1 cellular context compared by ENCODE assay signal in the genomic region with DNA sequence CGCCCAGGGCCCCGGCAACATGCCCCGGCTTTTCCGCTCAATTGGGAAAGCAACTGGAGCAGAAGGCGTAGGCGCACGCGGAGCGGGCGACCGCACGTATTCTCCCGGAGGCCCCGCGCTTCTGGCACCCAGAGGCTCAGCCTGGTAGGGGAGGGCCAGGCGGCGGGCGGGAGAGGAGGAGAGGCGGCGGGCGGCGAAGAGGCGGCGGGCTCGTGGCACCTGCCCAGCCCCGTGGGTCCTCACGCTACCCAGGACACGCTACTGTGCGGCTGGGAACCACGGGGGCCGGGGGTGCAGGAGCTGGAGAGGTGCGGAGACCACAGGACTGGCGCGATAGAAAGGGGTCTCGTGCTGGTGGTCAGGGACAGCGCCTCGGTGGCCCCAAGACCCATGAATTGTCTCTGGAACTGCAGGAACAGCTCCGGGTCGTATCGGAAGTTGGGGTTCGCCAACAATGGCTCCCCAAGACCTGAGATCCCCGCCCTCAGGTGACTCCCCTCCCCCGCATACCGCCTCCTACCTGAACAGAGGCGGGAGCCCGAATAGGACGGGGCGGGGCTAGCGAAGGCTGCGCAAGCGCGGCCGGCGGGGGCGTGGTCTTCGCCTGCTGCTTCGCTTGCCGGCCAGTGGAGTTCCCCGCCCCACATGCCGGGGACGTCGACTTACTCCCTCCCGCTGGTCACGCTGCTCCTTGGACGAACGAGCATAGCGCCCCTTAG.
A peak's percentile ranks its signal among the peaks of the same experiment; 100 is the strongest.
TF ChIP-seq lines count a peak whose summit lies in the region.

A gene (minus strand): TSS at position 549 of the 719 bp plus-strand sequence.

TF ChIP-seq in K562, 482 proteins besides CTCF, POLR2A, EP300 and RAD21 (continued from another document and continues in another):
- TF ChIP-seq, protein P1, sequence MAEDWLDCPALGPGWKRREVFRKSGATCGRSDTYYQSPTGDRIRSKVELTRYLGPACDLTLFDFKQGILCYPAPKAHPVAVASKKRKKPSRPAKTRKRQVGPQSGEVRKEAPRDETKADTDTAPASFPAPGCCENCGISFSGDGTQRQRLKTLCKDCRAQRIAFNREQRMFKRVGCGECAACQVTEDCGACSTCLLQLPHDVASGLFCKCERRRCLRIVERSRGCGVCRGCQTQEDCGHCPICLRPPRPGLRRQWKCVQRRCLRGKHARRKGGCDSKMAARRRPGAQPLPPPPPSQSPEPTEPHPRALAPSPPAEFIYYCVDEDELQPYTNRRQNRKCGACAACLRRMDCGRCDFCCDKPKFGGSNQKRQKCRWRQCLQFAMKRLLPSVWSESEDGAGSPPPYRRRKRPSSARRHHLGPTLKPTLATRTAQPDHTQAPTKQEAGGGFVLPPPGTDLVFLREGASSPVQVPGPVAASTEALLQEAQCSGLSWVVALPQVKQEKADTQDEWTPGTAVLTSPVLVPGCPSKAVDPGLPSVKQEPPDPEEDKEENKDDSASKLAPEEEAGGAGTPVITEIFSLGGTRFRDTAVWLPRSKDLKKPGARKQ (CRISPR knock-in tag; IDR thresholded peaks at IDR 0.05): no peak
- TF ChIP-seq ESRRA (IDR thresholded peaks at IDR 0.05; ENCODE audit: borderline replicate concordance, low read depth): peak; percentile 39; the same call in 1 of the 2 replicates
- TF ChIP-seq, protein P2, sequence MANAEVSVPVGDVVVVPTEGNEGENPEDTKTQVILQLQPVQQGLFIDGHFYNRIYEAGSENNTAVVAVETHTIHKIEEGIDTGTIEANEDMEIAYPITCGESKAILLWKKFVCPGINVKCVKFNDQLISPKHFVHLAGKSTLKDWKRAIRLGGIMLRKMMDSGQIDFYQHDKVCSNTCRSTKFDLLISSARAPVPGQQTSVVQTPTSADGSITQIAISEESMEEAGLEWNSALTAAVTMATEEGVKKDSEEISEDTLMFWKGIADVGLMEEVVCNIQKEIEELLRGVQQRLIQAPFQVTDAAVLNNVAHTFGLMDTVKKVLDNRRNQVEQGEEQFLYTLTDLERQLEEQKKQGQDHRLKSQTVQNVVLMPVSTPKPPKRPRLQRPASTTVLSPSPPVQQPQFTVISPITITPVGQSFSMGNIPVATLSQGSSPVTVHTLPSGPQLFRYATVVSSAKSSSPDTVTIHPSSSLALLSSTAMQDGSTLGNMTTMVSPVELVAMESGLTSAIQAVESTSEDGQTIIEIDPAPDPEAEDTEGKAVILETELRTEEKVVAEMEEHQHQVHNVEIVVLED (CRISPR knock-in tag; IDR thresholded peaks at IDR 0.05): peak; percentile 81
- peak; percentile 28; the same call in 1 of the 2 replicates for TF ChIP-seq ZNF24 (IDR thresholded peaks at IDR 0.05)
- no peak for TF ChIP-seq TCF7 (IDR thresholded peaks at IDR 0.05; ENCODE audit: borderline replicate concordance)
- TF ChIP-seq NONO (IDR thresholded peaks at IDR 0.05; ENCODE audit: low read depth in 2 of 2, low read length in 1 of 2): no peak
- TF ChIP-seq, protein P3, sequence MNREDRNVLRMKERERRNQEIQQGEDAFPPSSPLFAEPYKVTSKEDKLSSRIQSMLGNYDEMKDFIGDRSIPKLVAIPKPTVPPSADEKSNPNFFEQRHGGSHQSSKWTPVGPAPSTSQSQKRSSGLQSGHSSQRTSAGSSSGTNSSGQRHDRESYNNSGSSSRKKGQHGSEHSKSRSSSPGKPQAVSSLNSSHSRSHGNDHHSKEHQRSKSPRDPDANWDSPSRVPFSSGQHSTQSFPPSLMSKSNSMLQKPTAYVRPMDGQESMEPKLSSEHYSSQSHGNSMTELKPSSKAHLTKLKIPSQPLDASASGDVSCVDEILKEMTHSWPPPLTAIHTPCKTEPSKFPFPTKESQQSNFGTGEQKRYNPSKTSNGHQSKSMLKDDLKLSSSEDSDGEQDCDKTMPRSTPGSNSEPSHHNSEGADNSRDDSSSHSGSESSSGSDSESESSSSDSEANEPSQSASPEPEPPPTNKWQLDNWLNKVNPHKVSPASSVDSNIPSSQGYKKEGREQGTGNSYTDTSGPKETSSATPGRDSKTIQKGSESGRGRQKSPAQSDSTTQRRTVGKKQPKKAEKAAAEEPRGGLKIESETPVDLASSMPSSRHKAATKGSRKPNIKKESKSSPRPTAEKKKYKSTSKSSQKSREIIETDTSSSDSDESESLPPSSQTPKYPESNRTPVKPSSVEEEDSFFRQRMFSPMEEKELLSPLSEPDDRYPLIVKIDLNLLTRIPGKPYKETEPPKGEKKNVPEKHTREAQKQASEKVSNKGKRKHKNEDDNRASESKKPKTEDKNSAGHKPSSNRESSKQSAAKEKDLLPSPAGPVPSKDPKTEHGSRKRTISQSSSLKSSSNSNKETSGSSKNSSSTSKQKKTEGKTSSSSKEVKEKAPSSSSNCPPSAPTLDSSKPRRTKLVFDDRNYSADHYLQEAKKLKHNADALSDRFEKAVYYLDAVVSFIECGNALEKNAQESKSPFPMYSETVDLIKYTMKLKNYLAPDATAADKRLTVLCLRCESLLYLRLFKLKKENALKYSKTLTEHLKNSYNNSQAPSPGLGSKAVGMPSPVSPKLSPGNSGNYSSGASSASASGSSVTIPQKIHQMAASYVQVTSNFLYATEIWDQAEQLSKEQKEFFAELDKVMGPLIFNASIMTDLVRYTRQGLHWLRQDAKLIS (CRISPR knock-in tag; IDR thresholded peaks at IDR 0.05): peak; percentile 42; the same call in 1 of the 2 replicates
- TF ChIP-seq, protein P4, sequence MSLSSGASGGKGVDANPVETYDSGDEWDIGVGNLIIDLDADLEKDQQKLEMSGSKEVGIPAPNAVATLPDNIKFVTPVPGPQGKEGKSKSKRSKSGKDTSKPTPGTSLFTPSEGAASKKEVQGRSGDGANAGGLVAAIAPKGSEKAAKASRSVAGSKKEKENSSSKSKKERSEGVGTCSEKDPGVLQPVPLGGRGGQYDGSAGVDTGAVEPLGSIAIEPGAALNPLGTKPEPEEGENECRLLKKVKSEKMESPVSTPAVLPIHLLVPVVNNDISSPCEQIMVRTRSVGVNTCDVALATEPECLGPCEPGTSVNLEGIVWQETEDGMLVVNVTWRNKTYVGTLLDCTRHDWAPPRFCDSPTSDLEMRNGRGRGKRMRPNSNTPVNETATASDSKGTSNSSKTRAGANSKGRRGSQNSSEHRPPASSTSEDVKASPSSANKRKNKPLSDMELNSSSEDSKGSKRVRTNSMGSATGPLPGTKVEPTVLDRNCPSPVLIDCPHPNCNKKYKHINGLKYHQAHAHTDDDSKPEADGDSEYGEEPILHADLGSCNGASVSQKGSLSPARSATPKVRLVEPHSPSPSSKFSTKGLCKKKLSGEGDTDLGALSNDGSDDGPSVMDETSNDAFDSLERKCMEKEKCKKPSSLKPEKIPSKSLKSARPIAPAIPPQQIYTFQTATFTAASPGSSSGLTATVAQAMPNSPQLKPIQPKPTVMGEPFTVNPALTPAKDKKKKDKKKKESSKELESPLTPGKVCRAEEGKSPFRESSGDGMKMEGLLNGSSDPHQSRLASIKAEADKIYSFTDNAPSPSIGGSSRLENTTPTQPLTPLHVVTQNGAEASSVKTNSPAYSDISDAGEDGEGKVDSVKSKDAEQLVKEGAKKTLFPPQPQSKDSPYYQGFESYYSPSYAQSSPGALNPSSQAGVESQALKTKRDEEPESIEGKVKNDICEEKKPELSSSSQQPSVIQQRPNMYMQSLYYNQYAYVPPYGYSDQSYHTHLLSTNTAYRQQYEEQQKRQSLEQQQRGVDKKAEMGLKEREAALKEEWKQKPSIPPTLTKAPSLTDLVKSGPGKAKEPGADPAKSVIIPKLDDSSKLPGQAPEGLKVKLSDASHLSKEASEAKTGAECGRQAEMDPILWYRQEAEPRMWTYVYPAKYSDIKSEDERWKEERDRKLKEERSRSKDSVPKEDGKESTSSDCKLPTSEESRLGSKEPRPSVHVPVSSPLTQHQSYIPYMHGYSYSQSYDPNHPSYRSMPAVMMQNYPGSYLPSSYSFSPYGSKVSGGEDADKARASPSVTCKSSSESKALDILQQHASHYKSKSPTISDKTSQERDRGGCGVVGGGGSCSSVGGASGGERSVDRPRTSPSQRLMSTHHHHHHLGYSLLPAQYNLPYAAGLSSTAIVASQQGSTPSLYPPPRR (CRISPR knock-in tag; IDR thresholded peaks at IDR 0.05; ENCODE audit: borderline replicate concordance): 0 out of 2 replicates have a peak, but pooled peaks have one; percentile 64
- TF ChIP-seq TEAD1 (CRISPR knock-in tag; IDR thresholded peaks at IDR 0.05): peak; percentile 61 to 97; a peak in 3 of 4 replicates
- peak; percentile 84 for TF ChIP-seq CTBP1 (IDR thresholded peaks at IDR 0.05; ENCODE audit: borderline replicate concordance)
- no peak for TF ChIP-seq ARNT (IDR thresholded peaks at IDR 0.05)
- peak; percentile 35 to 79; a peak in 2 of 4 replicates for TF ChIP-seq SIN3A (IDR thresholded peaks at IDR 0.05; ENCODE audit: borderline replicate concordance in 2 of 2, control insufficient read depth in 1 of 2, low read depth in 2 of 2, low read length in 2 of 2)
- TF ChIP-seq ZNF133 (CRISPR knock-in tag; IDR thresholded peaks at IDR 0.05): no peak
- TF ChIP-seq ASH1L (IDR thresholded peaks at IDR 0.05; ENCODE audit: borderline replicate concordance, low read depth, partially characterized antibody): no peak
- no peak for TF ChIP-seq MBD2 (IDR thresholded peaks at IDR 0.05; ENCODE audit: borderline replicate concordance, low read depth)
- TF ChIP-seq, protein P5, sequence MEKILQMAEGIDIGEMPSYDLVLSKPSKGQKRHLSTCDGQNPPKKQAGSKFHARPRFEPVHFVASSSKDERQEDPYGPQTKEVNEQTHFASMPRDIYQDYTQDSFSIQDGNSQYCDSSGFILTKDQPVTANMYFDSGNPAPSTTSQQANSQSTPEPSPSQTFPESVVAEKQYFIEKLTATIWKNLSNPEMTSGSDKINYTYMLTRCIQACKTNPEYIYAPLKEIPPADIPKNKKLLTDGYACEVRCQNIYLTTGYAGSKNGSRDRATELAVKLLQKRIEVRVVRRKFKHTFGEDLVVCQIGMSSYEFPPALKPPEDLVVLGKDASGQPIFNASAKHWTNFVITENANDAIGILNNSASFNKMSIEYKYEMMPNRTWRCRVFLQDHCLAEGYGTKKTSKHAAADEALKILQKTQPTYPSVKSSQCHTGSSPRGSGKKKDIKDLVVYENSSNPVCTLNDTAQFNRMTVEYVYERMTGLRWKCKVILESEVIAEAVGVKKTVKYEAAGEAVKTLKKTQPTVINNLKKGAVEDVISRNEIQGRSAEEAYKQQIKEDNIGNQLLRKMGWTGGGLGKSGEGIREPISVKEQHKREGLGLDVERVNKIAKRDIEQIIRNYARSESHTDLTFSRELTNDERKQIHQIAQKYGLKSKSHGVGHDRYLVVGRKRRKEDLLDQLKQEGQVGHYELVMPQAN (IDR thresholded peaks at IDR 0.05; ENCODE audit: borderline replicate concordance): no peak
- peak; percentile 61 for TF ChIP-seq SETDB1 (IDR thresholded peaks at IDR 0.05; ENCODE audit: low read length)
- TF ChIP-seq ZNF561 (CRISPR knock-in tag; conservative IDR thresholded peaks at IDR 0.05): no peak
- TF ChIP-seq, protein P6, sequence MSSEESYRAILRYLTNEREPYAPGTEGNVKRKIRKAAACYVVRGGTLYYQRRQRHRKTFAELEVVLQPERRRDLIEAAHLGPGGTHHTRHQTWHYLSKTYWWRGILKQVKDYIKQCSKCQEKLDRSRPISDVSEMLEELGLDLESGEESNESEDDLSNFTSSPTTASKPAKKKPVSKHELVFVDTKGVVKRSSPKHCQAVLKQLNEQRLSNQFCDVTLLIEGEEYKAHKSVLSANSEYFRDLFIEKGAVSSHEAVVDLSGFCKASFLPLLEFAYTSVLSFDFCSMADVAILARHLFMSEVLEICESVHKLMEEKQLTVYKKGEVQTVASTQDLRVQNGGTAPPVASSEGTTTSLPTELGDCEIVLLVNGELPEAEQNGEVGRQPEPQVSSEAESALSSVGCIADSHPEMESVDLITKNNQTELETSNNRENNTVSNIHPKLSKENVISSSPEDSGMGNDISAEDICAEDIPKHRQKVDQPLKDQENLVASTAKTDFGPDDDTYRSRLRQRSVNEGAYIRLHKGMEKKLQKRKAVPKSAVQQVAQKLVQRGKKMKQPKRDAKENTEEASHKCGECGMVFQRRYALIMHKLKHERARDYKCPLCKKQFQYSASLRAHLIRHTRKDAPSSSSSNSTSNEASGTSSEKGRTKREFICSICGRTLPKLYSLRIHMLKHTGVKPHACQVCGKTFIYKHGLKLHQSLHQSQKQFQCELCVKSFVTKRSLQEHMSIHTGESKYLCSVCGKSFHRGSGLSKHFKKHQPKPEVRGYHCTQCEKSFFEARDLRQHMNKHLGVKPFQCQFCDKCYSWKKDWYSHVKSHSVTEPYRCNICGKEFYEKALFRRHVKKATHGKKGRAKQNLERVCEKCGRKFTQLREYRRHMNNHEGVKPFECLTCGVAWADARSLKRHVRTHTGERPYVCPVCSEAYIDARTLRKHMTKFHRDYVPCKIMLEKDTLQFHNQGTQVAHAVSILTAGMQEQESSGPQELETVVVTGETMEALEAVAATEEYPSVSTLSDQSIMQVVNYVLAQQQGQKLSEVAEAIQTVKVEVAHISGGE (CRISPR knock-in tag; IDR thresholded peaks at IDR 0.05): peak in 1 of 3 experiments; percentile 65; a peak in 1 of 6 replicates
- peak in 1 of 2 experiments; percentile 91 for TF ChIP-seq MAZ (CRISPR knock-in tag; conservative IDR thresholded peaks at IDR 0.05 in 1 of 2, IDR thresholded peaks at IDR 0.05 in 1 of 2)
- TF ChIP-seq, protein P7, sequence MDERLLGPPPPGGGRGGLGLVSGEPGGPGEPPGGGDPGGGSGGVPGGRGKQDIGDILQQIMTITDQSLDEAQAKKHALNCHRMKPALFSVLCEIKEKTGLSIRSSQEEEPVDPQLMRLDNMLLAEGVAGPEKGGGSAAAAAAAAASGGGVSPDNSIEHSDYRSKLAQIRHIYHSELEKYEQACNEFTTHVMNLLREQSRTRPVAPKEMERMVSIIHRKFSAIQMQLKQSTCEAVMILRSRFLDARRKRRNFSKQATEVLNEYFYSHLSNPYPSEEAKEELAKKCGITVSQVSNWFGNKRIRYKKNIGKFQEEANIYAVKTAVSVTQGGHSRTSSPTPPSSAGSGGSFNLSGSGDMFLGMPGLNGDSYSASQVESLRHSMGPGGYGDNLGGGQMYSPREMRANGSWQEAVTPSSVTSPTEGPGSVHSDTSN (CRISPR knock-in tag; IDR thresholded peaks at IDR 0.05; ENCODE audit: low read depth): no peak
- TF ChIP-seq, protein P7 (tag; conservative IDR thresholded peaks at IDR 0.05; ENCODE audit: low read depth): no peak
- peak; percentile 92; the same call in 1 of the 2 replicates for TF ChIP-seq XRCC5 (IDR thresholded peaks at IDR 0.05; ENCODE audit: low read depth, low read length)
- peak; percentile 94 for TF ChIP-seq MYC (IDR thresholded peaks at IDR 0.05; ENCODE audit: low read depth, low read length)
- TF ChIP-seq MYC (CRISPR knock-in tag; IDR thresholded peaks at IDR 0.05; ENCODE audit: borderline replicate concordance, low read depth): peak; percentile 42; the same call in 1 of the 2 replicates
- TF ChIP-seq ZNF212 (CRISPR knock-in tag; IDR thresholded peaks at IDR 0.05): no peak
- peak; percentile 65 for TF ChIP-seq CCNT2 (IDR thresholded peaks at IDR 0.05; ENCODE audit: borderline replicate concordance, extremely low read depth, insufficient read length, low read depth, low read length)
- no peak for TF ChIP-seq TRIM24 (IDR thresholded peaks at IDR 0.05)
- no peak for TF ChIP-seq HDAC3 (IDR thresholded peaks at IDR 0.05; ENCODE audit: borderline replicate concordance, partially characterized antibody)
- TF ChIP-seq SMAD4 (CRISPR knock-in tag; conservative IDR thresholded peaks at IDR 0.05): 0 out of 2 replicates have a peak, but pooled peaks have one; percentile 13
